13 cellular contexts compared by ENCODE assay signal in genomic region chr16:27231692-27232060, GRCh38.
A peak's percentile ranks its signal among the peaks of the same experiment; 100 is the strongest.
DNase-seq lines count a peak whose midpoint lies in the region; ATAC-seq and TF ChIP-seq lines count a peak whose summit lies in the region.
"Had no signal": no experiment of that assay in that cellular context is flagged by ENCODE, and none has a peak within 500 bp of the region (broad histone marks: within the 10 kb centered on the region; RNA-seq: fewer than 3 reads in every experiment).

No MANE protein-coding gene starts in this region.

- TF ChIP-seq CTCF in MM.1S (IDR thresholded peaks at IDR 0.05; ENCODE audit: low read length), result no peak

- H2AFZ ChIP-seq in MM.1S (ENCODE audit: low read length), result peak overlapping the region; percentile 57

- H4K20me1 ChIP-seq in MM.1S (ENCODE audit: insufficient read depth, low read length), result no peaks in the 10 kb centered on the region

- H3K4me3 Mint-ChIP-seq in activated naive CD4-positive, alpha-beta T cell treated with anti-CD3 and anti-CD28 coated beads, Interleukin-2, amount 50 U/mL, for 24 hours, result peak overlapping the region; percentile 74
- peak overlapping the region; percentile 39 for H3K4me3 Mint-ChIP-seq in dendritic cell treated with granulocyte-macrophage colony-stimulating factor and Interleukin-4, amounts not matched to agents 40 ng/mL and 50 ng/mL, for 4 days

- peak overlapping the region; percentile 49 for H3K9ac ChIP-seq in MM.1S (ENCODE audit: low read length)

- H3K27ac ChIP-seq in MM.1S (ENCODE audit: low read length), result peak overlapping the region; percentile 89
- H3K27ac ChIP-seq: SK-N-MC, uterus had no signal

- H3K4me2 ChIP-seq in MM.1S (ENCODE audit: low read depth, low read length), result peak overlapping the region; percentile 57

- H3K27me3 Mint-ChIP-seq in activated naive CD4-positive, alpha-beta T cell treated with anti-CD3 and anti-CD28 coated beads, Interleukin-2, amount 50 U/mL, for 24 hours, result no peaks in the 10 kb centered on the region
- no peaks in the 10 kb centered on the region for H3K27me3 Mint-ChIP-seq in dendritic cell treated with granulocyte-macrophage colony-stimulating factor and Interleukin-4, amounts not matched to agents 40 ng/mL and 50 ng/mL, for 4 days

- peaks cover 13% of the 10 kb centered on the region for H3K36me3 Mint-ChIP-seq in activated naive CD4-positive, alpha-beta T cell treated with anti-CD3 and anti-CD28 coated beads, Interleukin-2, amount 50 U/mL, for 24 hours
- H3K36me3 Mint-ChIP-seq in dendritic cell treated with granulocyte-macrophage colony-stimulating factor and Interleukin-4, amounts not matched to agents 40 ng/mL and 50 ng/mL, for 4 days (ENCODE audit: low read depth), result peaks cover 26% of the 10 kb centered on the region

- H3K4me1 Mint-ChIP-seq in activated naive CD4-positive, alpha-beta T cell treated with anti-CD3 and anti-CD28 coated beads, Interleukin-2, amount 50 U/mL, for 24 hours, result peaks cover 89% of the 10 kb centered on the region
- peaks cover 62% of the 10 kb centered on the region for H3K4me1 Mint-ChIP-seq in dendritic cell treated with granulocyte-macrophage colony-stimulating factor and Interleukin-4, amounts not matched to agents 40 ng/mL and 50 ng/mL, for 4 days (ENCODE audit: low read depth)

- no peaks in the 10 kb centered on the region for H3K27me3 ChIP-seq in MM.1S (replicated peaks; ENCODE audit: insufficient read depth, low read length)
- H3K27me3 ChIP-seq: uterus had no signal

- no peaks in the 10 kb centered on the region for H3K9me3 ChIP-seq in MM.1S (replicated peaks; ENCODE audit: insufficient read depth, low read length)
- H3K9me3 ChIP-seq: uterus had no signal

- no peaks in the 10 kb centered on the region for H3K79me2 ChIP-seq in MM.1S (ENCODE audit: low read length)

- peak overlapping the region; percentile 19; the same call in 1 of the 2 replicates for H3K4me3 ChIP-seq in MM.1S (ENCODE audit: low read length)
- H3K4me3 ChIP-seq: SK-N-MC, uterus had no signal

- H3K36me3 ChIP-seq in MM.1S (replicated peaks; ENCODE audit: insufficient read depth, low read length), result no peaks in the 10 kb centered on the region
- H3K36me3 ChIP-seq: uterus had no signal

- H3K9me3 Mint-ChIP-seq in activated naive CD4-positive, alpha-beta T cell treated with anti-CD3 and anti-CD28 coated beads, Interleukin-2, amount 50 U/mL, for 24 hours, result no peaks in the 10 kb centered on the region
- no peaks in the 10 kb centered on the region for H3K9me3 Mint-ChIP-seq in dendritic cell treated with granulocyte-macrophage colony-stimulating factor and Interleukin-4, amounts not matched to agents 40 ng/mL and 50 ng/mL, for 4 days

- intact Hi-C loops in dendritic cell treated with granulocyte-macrophage colony-stimulating factor and Interleukin-4, amounts not matched to agents 40 ng/mL and 50 ng/mL, for 4 days (cut with micrococcal nuclease), result loop anchor here (10.0 kb wide), 2 partner anchors 83 to 223 kb away; partner anchors contain the start of gene IL4R

- no peaks in the 10 kb centered on the region for H3K9me2 ChIP-seq in MM.1S (replicated peaks; ENCODE audit: insufficient read depth, low read length)

- DNase-seq in activated naive CD4-positive, alpha-beta T cell (lab: John Stamatoyannopoulos, UW), result no peak
- DNase-seq in MM.1S (no peak), putamen (ENCODE audit: low spot score) (no peak)
- DNase-seq: activated CD4-positive, CD25-positive, alpha-beta regulatory T cell treated with anti-CD3 and anti-CD28 coated beads, Interleukin-2, amount 50 U/mL, for 72 hours; effector CD4-positive, alpha-beta T cell; NCI-H1105 treated with DMSO at 0.1 percent for 48 hours; uterus had no signal

- H3F3A ChIP-seq in MM.1S (ENCODE audit: insufficient read depth, low read length), result peaks cover 25% of the 10 kb centered on the region

- ATAC-seq in GM18909 (IDR thresholded peaks at IDR 0.05; ENCODE audit: poor library complexity, unreplicated experiment) (no peak), GM18861 (IDR thresholded peaks at IDR 0.05; ENCODE audit: unreplicated experiment) (no peak), GM18520 (IDR thresholded peaks at IDR 0.05; ENCODE audit: unreplicated experiment) (no peak)

- peak overlapping the region; percentile 97 for H3K27ac Mint-ChIP-seq in activated naive CD4-positive, alpha-beta T cell treated with anti-CD3 and anti-CD28 coated beads, Interleukin-2, amount 50 U/mL, for 24 hours
- peak overlapping the region; percentile 50 for H3K27ac Mint-ChIP-seq in dendritic cell treated with granulocyte-macrophage colony-stimulating factor and Interleukin-4, amounts not matched to agents 40 ng/mL and 50 ng/mL, for 4 days

- H3K4me1 ChIP-seq in MM.1S (ENCODE audit: low read length), result peaks cover 35% of the 10 kb centered on the region
- H3K4me1 ChIP-seq: uterus had no signal
